Comparison of ENCODE assay signal across 1 cellular context in genomic region chr18:9681217-9681616, GRCh38.
TF ChIP-seq lines count a peak whose summit lies in the region.

No MANE protein-coding gene starts in this region.

TF ChIP-seq in K562, 482 proteins besides CTCF, POLR2A, EP300 and RAD21 (continued from another document and continues in another):
- TF ChIP-seq CEBPZ (IDR thresholded peaks at IDR 0.05; ENCODE audit: borderline replicate concordance, low read depth, low read length) (no peak), AFF4 (CRISPR knock-in tag; IDR thresholded peaks at IDR 0.05) (no peak), EWSR1 (IDR thresholded peaks at IDR 0.05; ENCODE audit: borderline replicate concordance, low read depth, partially characterized antibody) (no peak), ZEB2 (IDR thresholded peaks at IDR 0.05) (no peak), GMEB1 (CRISPR knock-in tag; IDR thresholded peaks at IDR 0.05) (no peak), ZNF174 (CRISPR knock-in tag; IDR thresholded peaks at IDR 0.05) (no peak), ZNF511 (CRISPR knock-in tag; IDR thresholded peaks at IDR 0.05) (no peak), ETV1 (tag; conservative IDR thresholded peaks at IDR 0.05; ENCODE audit: low read depth) (no peak), SLC30A9 (CRISPR knock-in tag; IDR thresholded peaks at IDR 0.05) (no peak), CAMTA2 (CRISPR knock-in tag; conservative IDR thresholded peaks at IDR 0.05) (no peak), PKNOX1 (IDR thresholded peaks at IDR 0.05) (peak; percentile 62), MYNN (IDR thresholded peaks at IDR 0.05) (no peak), MYNN (CRISPR knock-in tag; IDR thresholded peaks at IDR 0.05) (no peak), HDAC2 (IDR thresholded peaks at IDR 0.05) (peak; percentile 38; the same call in 1 of the 2 replicates), TCF3 (CRISPR knock-in tag; IDR thresholded peaks at IDR 0.05) (no peak), ZNF518B (CRISPR knock-in tag; IDR thresholded peaks at IDR 0.05) (no peak), SMARCA5 (IDR thresholded peaks at IDR 0.05) (no peak), MAZ (CRISPR knock-in tag; conservative IDR thresholded peaks at IDR 0.05 in 1 of 2, IDR thresholded peaks at IDR 0.05 in 1 of 2) (no peak), FOSL1 (tag; conservative IDR thresholded peaks at IDR 0.05) (peak; percentile 61), CTBP1 (IDR thresholded peaks at IDR 0.05; ENCODE audit: borderline replicate concordance) (no peak), NR1H2 (CRISPR knock-in tag; IDR thresholded peaks at IDR 0.05) (no peak), ARID2 (IDR thresholded peaks at IDR 0.05) (no peak), COPS2 (conservative IDR thresholded peaks at IDR 0.05) (no peak), KLF13 (tag; IDR thresholded peaks at IDR 0.05; ENCODE audit: borderline replicate concordance, low read depth) (no peak), RAD51 (IDR thresholded peaks at IDR 0.05; ENCODE audit: borderline replicate concordance, low read depth) (peak; percentile 83), MXI1 (IDR thresholded peaks at IDR 0.05; ENCODE audit: low read depth, low read length) (no peak), ZBTB7A (IDR thresholded peaks at IDR 0.05; ENCODE audit: borderline replicate concordance, control insufficient read depth, low read depth, low read length) (no peak), FOXM1 (IDR thresholded peaks at IDR 0.05; ENCODE audit: low read depth) (no peak), FOXM1 (CRISPR knock-in tag; IDR thresholded peaks at IDR 0.05; ENCODE audit: low read depth) (no peak), PML (IDR thresholded peaks at IDR 0.05; ENCODE audit: low read length) (no peak), ZNF124 (CRISPR knock-in tag; IDR thresholded peaks at IDR 0.05) (no peak), TOE1 (IDR thresholded peaks at IDR 0.05; ENCODE audit: borderline replicate concordance) (peak; percentile 22; the same call in 1 of the 2 replicates), TOE1 (CRISPR knock-in tag; IDR thresholded peaks at IDR 0.05; ENCODE audit: borderline replicate concordance, low read depth) (no peak), MYBL2 (IDR thresholded peaks at IDR 0.05; ENCODE audit: low read depth) (no peak), MYBL2 (CRISPR knock-in tag; IDR thresholded peaks at IDR 0.05; ENCODE audit: borderline replicate concordance) (no peak), LCOR (CRISPR knock-in tag; IDR thresholded peaks at IDR 0.05) (no peak), BACH1 (tag; IDR thresholded peaks at IDR 0.05) (peak; percentile 68; the same call in 1 of the 2 replicates), PPARD (CRISPR knock-in tag; IDR thresholded peaks at IDR 0.05) (no peak), CBX2 (IDR thresholded peaks at IDR 0.05; ENCODE audit: insufficient read depth, low read length, poor library complexity, severe bottlenecking) (no peak), TAF9B (IDR thresholded peaks at IDR 0.05; ENCODE audit: partially characterized antibody) (peak; percentile 30), MED1 (CRISPR knock-in tag; IDR thresholded peaks at IDR 0.05; ENCODE audit: borderline replicate concordance) (no peak), MAFG (tag; conservative IDR thresholded peaks at IDR 0.05) (peak; percentile 71), SMAD1 (IDR thresholded peaks at IDR 0.05; ENCODE audit: low read depth, low read length, partially characterized antibody) (no peak), ATF6 (CRISPR knock-in tag; IDR thresholded peaks at IDR 0.05) (no peak), WHSC1 (IDR thresholded peaks at IDR 0.05; ENCODE audit: low read length) (no peak), ELF2 (CRISPR knock-in tag; IDR thresholded peaks at IDR 0.05) (no peak), ZNF316 (IDR thresholded peaks at IDR 0.05) (peak; percentile 37; the same call in 1 of the 2 replicates), ZNF778 (CRISPR knock-in tag; IDR thresholded peaks at IDR 0.05) (no peak), MAFF (IDR thresholded peaks at IDR 0.05; ENCODE audit: low read length) (peak; percentile 31; the same call in 1 of the 2 replicates), ZFP91 (CRISPR knock-in tag; IDR thresholded peaks at IDR 0.05) (no peak), ZNF431 (CRISPR knock-in tag; IDR thresholded peaks at IDR 0.05) (no peak), ZNF282 (CRISPR knock-in tag; IDR thresholded peaks at IDR 0.05) (no peak), SAFB (IDR thresholded peaks at IDR 0.05; ENCODE audit: borderline replicate concordance, low read depth, low read length) (no peak)
